In the genomic region with DNA sequence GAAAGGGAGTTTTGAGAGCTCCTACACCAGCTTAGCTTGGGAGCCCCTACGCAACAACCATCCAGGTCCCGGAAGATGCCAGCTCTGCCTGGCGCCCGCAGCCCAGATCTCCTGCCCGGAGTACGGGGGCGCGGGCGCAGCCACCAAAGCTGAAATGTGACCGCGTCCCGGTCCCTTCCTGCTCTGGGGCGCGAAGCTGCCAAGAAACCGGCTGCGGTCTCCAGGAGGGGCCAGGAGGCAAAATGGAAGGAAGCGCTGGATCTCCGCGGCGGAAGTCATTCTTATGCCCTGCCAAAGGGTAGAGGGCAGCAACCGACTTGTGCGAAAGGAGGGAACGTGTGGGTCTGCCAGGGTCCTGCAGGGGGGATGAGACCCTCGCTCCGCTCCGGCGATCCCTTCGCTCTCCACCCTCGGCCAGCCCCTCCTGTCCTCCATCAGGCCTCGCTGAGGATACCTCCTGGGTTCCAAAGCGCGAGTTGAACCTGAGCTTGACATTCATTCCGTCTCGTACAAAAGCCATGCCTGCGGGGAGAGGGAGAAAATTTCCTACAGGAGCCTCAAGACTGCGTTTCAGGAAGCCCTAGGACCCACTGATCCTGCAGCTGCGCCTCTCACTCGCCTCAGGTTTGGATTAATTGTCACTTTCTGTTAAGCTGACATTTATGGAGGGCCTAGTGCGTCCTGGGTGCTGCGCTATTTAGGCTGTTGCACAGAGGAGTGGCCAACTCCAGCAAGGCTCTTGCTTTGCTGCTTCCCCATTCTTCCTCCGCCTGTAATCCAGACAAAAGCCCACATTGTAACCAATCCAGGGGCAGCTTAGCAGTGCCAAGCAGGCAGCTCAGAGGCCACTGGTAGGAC, we compare ENCODE assay signal across 9 cellular contexts.
DNase-seq lines count a peak whose midpoint lies in the region; ATAC-seq and TF ChIP-seq lines count a peak whose summit lies in the region.
"Had no signal": no experiment of that assay in that cellular context is flagged by ENCODE, and none has a peak within 500 bp of the region (broad histone marks: within the 10 kb centered on the region; RNA-seq: fewer than 3 reads in every experiment).

No MANE protein-coding gene starts in this region.

- H3K27ac ChIP-seq in AG04450 (ENCODE audit: low read depth, low read length) (peak overlapping the region; percentile 84), right lobe of liver (peak overlapping the region; percentile 14 to 70 (median 35)), suprapubic skin (peak overlapping the region; percentile 89)

- H3K4me1 Mint-ChIP-seq in chondrocyte (ENCODE audit: low read depth): peaks cover 9% of the 10 kb centered on the region
- H3K4me1 Mint-ChIP-seq: neural crest cell had no signal

- 11% methylated on average over 14 of the region's 41 CpGs for WGBS in right lobe of liver (ENCODE audit: insufficient coverage, low coverage, low lambda C conversion rate, missing lambda C conversion rate)
- 8% methylated on average over 25 of the region's 41 CpGs for WGBS in suprapubic skin

- peak; percentile 46 for DNase-seq in AG04450 (ENCODE audit: low read depth, low spot score)
- peak; percentile 19 to 31 for DNase-seq in NOMO-1 (lab: John Stamatoyannopoulos, UW; ENCODE audit: unreplicated experiment in 2 of 2)
- peak; percentile 77 for DNase-seq in chondrocyte (ENCODE audit: low spot score)
- DNase-seq in right lobe of liver: peak; percentile 46 to 62 (median 49)
- DNase-seq in suprapubic skin (ENCODE audit: low spot score in 2 of 2): peak; percentile 71 to 84
- DNase-seq in KBM-7: no peak

- peaks cover 2% of the 10 kb centered on the region for H3K9me3 Mint-ChIP-seq in chondrocyte (ENCODE audit: low read depth)
- H3K9me3 Mint-ChIP-seq: neural crest cell had no signal

- no peak for TF ChIP-seq CTCF in AG04450 (IDR thresholded peaks at IDR 0.05; ENCODE audit: low read depth, low read length)
- TF ChIP-seq CTCF in chondrocyte (IDR thresholded peaks at IDR 0.05): no peak
- TF ChIP-seq CTCF in right lobe of liver (IDR thresholded peaks at IDR 0.05): no peak
- TF ChIP-seq CTCF in suprapubic skin (IDR thresholded peaks at IDR 0.05): no peak

- POLR2A ChIA-PET in AG04450 (lab: Yijun Ruan, JAX): interaction anchor here (0.6 to 1.2 kb wide), 3 partner anchors 12 to 303 kb away, joined by 3 read pairs; no protein-coding TSS in a partner anchor

- intact Hi-C loops in right lobe of liver (cut with DNase I): loop anchor here (10.0 kb wide), 1 partner anchor 314 kb away; no protein-coding TSS in a partner anchor

- ATAC-seq in GM18511 (IDR thresholded peaks at IDR 0.05; ENCODE audit: unreplicated experiment) (peak; percentile 77), HG02943 (IDR thresholded peaks at IDR 0.05; ENCODE audit: low read depth, unreplicated experiment) (peak; percentile 61), right lobe of liver (peak; percentile 87 to 89 (median 88))

- CTCF ChIA-PET in AG04450 (lab: Charles Lee): interaction anchor here (0.5 to 3.3 kb wide), 9 partner anchors 9 to 316 kb away, joined by 3 to 20 read pairs (median 3); no protein-coding TSS in a partner anchor

- no peaks in the 10 kb centered on the region for H3K4me1 ChIP-seq in right lobe of liver
- peaks cover 9% of the 10 kb centered on the region for H3K4me1 ChIP-seq in suprapubic skin

- peak overlapping the region; percentile 62 for H3K4me3 ChIP-seq in AG04450 (ENCODE audit: low read depth, low read length)
- H3K4me3 ChIP-seq in right lobe of liver: peak overlapping the region; percentile 57 to 64 (median 62)
- H3K4me3 ChIP-seq in suprapubic skin: peak overlapping the region; percentile 68

- TF ChIP-seq EP300 in suprapubic skin (IDR thresholded peaks at IDR 0.05): no peak

- no peaks in the 10 kb centered on the region for H3K27me3 Mint-ChIP-seq in chondrocyte (ENCODE audit: low read depth)

- no peak overlapping the region for H3K4me3 Mint-ChIP-seq in chondrocyte (ENCODE audit: unreplicated experiment)
- H3K4me3 Mint-ChIP-seq: neural crest cell had no signal

- H3K27ac Mint-ChIP-seq in chondrocyte (ENCODE audit: unreplicated experiment): no peak overlapping the region

- TF ChIP-seq POLR2A in right lobe of liver (IDR thresholded peaks at IDR 0.05) (peak; percentile 17), suprapubic skin (IDR thresholded peaks at IDR 0.05) (peak in 1 of 2 donors; percentile 22)

- H3K36me3 ChIP-seq in right lobe of liver: no peaks in the 10 kb centered on the region
- H3K36me3 ChIP-seq in suprapubic skin: no peaks in the 10 kb centered on the region

- H3K9me3 ChIP-seq in AG04450 (ENCODE audit: control insufficient read depth, insufficient read depth, low read length) (no peaks in the 10 kb centered on the region; the same call in 1 of the 2 replicates), right lobe of liver (no peaks in the 10 kb centered on the region), suprapubic skin (no peaks in the 10 kb centered on the region)

- in situ Hi-C loops in KBM-7 (cut with MboI; ENCODE audit: low pct_unique_long_range_greater_than_20kb, low sequenced_read_pairs): no loop called here

- H3K36me3 Mint-ChIP-seq in chondrocyte (ENCODE audit: low read depth): no peaks in the 10 kb centered on the region

- no peaks in the 10 kb centered on the region for H3K27me3 ChIP-seq in AG04450 (ENCODE audit: control insufficient read depth, insufficient read depth, low read length)
- H3K27me3 ChIP-seq in right lobe of liver: no peaks in the 10 kb centered on the region
- no peaks in the 10 kb centered on the region for H3K27me3 ChIP-seq in suprapubic skin

Comparison
In these comparisons a context has a peak if more than half of its experiments do, and no peak if none do; other contexts are left out.
1. H3K27ac ChIP-seq: peak in every context shown above with its lines; median percentile 89 in suprapubic skin; 84 in AG04450; 35 in right lobe of liver.